Comparison of ENCODE assay signal across 9 cellular contexts in the genomic region with DNA sequence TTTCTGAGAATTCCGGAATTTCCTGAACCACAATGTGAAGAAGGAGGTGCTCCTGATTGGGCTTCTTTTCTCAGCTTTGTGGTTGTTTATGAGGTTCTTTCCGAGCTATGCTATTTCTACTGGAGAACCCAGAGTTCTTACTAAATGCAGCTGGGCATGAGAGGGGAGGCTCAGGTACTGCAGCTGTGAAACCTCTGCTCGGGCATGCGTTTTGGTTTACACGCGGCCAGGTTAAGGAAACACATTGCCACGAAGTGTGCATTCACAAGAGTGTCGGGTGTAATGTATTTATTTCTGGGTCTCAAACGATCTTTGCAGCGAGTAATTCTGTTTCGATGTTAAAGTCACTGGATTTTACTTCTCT. TPM values are rescaled to one million over a fixed set of nuclear protein-coding genes. Genes with fewer than 3 reads are reported as not detected.
DNase-seq lines count a peak whose midpoint lies in the region; ATAC-seq and TF ChIP-seq lines count a peak whose summit lies in the region.
"Had no signal": no experiment of that assay in that cellular context is flagged by ENCODE, and none has a peak within 500 bp of the region (broad histone marks: within the 10 kb centered on the region; RNA-seq: fewer than 3 reads in every experiment).

No MANE protein-coding gene starts in this region.

- peaks cover 20% of the 10 kb centered on the region for H3K36me3 ChIP-seq in lower lobe of right lung

- peak overlapping the region; percentile 96 for H3K27ac Mint-ChIP-seq in T-helper 1 cell treated with Interleukin-12 subunit alpha and Interleukin-12 subunit beta and Interleukin-4 antibody, amounts not matched to agents 30 μg/mL and 1 μg/mL, for 36 hours

- H3K4me3 Mint-ChIP-seq in T-helper 1 cell treated with Interleukin-12 subunit alpha and Interleukin-12 subunit beta and Interleukin-4 antibody, amounts not matched to agents 30 μg/mL and 1 μg/mL, for 36 hours, result peak overlapping the region; percentile 92

- ATAC-seq in GM19395 (IDR thresholded peaks at IDR 0.05; ENCODE audit: unreplicated experiment), result peak; percentile 39
- peak; percentile 20 for ATAC-seq in HG03432 (IDR thresholded peaks at IDR 0.05; ENCODE audit: unreplicated experiment)
- peak in 1 of 2 donors; percentile 10 for ATAC-seq in lower lobe of right lung

- H3K4me1 Mint-ChIP-seq in T-helper 1 cell treated with Interleukin-12 subunit alpha and Interleukin-12 subunit beta and Interleukin-4 antibody, amounts not matched to agents 30 μg/mL and 1 μg/mL, for 36 hours (ENCODE audit: low read depth), result peaks cover 46% of the 10 kb centered on the region

- H3K27me3 ChIP-seq in lower lobe of right lung (ENCODE audit: low read depth), result no peaks in the 10 kb centered on the region

- DNase-seq in COLO668 (lab: John Stamatoyannopoulos, UW; ENCODE audit: unreplicated experiment), result peak; percentile 70
- peak in 9 of 61 donors; percentile 7 to 57 (median 40) for DNase-seq in caudate nucleus (lab: John Stamatoyannopoulos, UW)
- no peak for DNase-seq in lower lobe of right lung
- DNase-seq in stimulated activated CD8-positive, alpha-beta memory T cell treated with anti-CD3 and anti-CD28 coated beads, Interleukin-7, amount 100 ng/mL, for 48 hours (ENCODE audit: extremely low read depth in 1 of 2, low read depth in 1 of 2), result peak; percentile 33 to 36
- DNase-seq in NCI-H2196 treated with DMSO at 0.1 percent for 48 hours (lab: John Stamatoyannopoulos, UW; ENCODE audit: unreplicated experiment), result no peak

- no peak for TF ChIP-seq CTCF in lower lobe of right lung (IDR thresholded peaks at IDR 0.05)

- H3K27ac ChIP-seq in caudate nucleus (ENCODE audit: low read depth, low read length) (peak overlapping the region; percentile 29), lower lobe of right lung (peak overlapping the region; percentile 97)

- peak overlapping the region; percentile 75 for H3K4me3 ChIP-seq in lower lobe of right lung

- peaks cover 34% of the 10 kb centered on the region for H3K4me1 ChIP-seq in lower lobe of right lung

- H3K9me3 Mint-ChIP-seq in T-helper 1 cell treated with Interleukin-12 subunit alpha and Interleukin-12 subunit beta and Interleukin-4 antibody, amounts not matched to agents 30 μg/mL and 1 μg/mL, for 36 hours, result no peaks in the 10 kb centered on the region

- no peaks in the 10 kb centered on the region for H3K9me3 ChIP-seq in lower lobe of right lung

- peaks cover 27% of the 10 kb centered on the region for H3K36me3 Mint-ChIP-seq in T-helper 1 cell treated with Interleukin-12 subunit alpha and Interleukin-12 subunit beta and Interleukin-4 antibody, amounts not matched to agents 30 μg/mL and 1 μg/mL, for 36 hours (ENCODE audit: low read depth)

- H3K27me3 Mint-ChIP-seq in T-helper 1 cell treated with Interleukin-12 subunit alpha and Interleukin-12 subunit beta and Interleukin-4 antibody, amounts not matched to agents 30 μg/mL and 1 μg/mL, for 36 hours (ENCODE audit: low read depth), result no peaks in the 10 kb centered on the region

- intact Hi-C loops in lower lobe of right lung (cut with DNase I), result no loop called here

RNA-seq across cellular contexts. Expression of gene MIR17HG, which starts 0.7 kb away (rescaled TPM):
- 6.1 TPM for total RNA-seq in lower lobe of right lung

RNA-seq across cellular contexts. Expression of gene GPC5, which starts 51.6 kb away (rescaled TPM):
- total RNA-seq in lower lobe of right lung, result 8.7 TPM
- total RNA-seq: T-helper 2 cell treated with Interferon-gamma antibody and Interleukin-4, amounts not matched to agents 100 ng/mL and 5 ng/mL, for 36 hours had no signal

Comparison
In these comparisons a context has a peak if more than half of its experiments do, and no peak if none do; other contexts are left out.
1. DNase-seq: peak in COLO668 (single experiment) and stimulated activated CD8-positive, alpha-beta memory T cell treated with anti-CD3 and anti-CD28 coated beads, Interleukin-7, amount 100 ng/mL, for 48 hours (2 of 2); none in lower lobe of right lung (single experiment) and NCI-H2196 treated with DMSO at 0.1 percent for 48 hours (single experiment).